8 cellular contexts compared by ENCODE assay signal in the genomic region with DNA sequence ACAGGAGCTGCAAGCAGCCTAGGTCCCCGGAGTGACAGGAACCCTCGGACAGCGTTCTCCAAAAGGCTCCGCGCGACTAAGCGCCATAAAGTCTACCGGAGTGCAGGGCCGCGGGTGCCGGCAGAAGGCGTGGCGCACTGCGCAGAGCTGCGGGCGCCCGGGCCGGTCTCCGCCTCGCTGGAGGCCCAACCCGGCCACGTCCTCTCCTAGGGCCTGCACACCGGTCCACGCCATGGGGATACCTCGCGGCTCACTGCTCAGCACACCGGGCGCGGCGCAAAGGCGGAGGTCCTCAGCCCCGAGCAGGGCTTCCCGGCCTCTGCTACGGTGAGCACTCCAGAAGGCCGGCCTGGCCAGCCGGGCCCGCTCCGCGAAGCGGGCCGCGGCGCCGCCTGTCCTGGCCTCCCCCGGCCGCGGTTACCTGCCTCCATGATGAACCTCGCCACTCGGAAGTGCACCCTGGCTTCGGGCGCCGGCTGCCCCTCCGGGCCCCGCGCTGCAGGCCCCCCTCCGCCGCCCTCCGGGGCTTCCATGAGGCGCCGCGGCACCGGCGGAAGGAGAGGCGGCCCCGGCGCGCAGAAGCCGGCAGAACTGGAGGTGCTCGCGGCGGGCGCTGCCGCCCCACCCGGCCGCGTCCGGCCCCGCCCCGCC. TPM values are rescaled to one million over a fixed set of nuclear protein-coding genes. Genes with fewer than 3 reads are reported as not detected.
A peak's percentile ranks its signal among the peaks of the same experiment; 100 is the strongest.
DNase-seq lines count a peak whose midpoint lies in the region; ATAC-seq and TF ChIP-seq lines count a peak whose summit lies in the region.

Gene CCNQ (minus strand): TSS at position 599 of the 651 bp plus-strand sequence. CDS start 66 bp downstream, at position 533.

- peak within 1 kb of the TSS; percentile 76 for H3K9ac ChIP-seq in Karpas-422 (ENCODE audit: low read length)

- H3K9me3 Mint-ChIP-seq in activated CD4-positive, alpha-beta memory T cell treated with anti-CD3 and anti-CD28 coated beads, Interleukin-2, amount 10 ng/mL, durations not matched to agents 7 days and 5 days = no peaks in the 10 kb centered on the region
- no peaks in the 10 kb centered on the region for H3K9me3 Mint-ChIP-seq in natural killer cell treated with Interleukin-12 subunit alpha and Interleukin-12 subunit beta and Interleukin-15 and Interleukin-18, amount 100 ng/mL, for 72 hours

- H3K9me2 ChIP-seq in Karpas-422 (replicated peaks; ENCODE audit: insufficient read depth, low read length) = no peaks in the 10 kb centered on the region

- peak within 1 kb of the TSS; percentile 86 for H3K4me3 Mint-ChIP-seq in activated CD4-positive, alpha-beta memory T cell treated with anti-CD3 and anti-CD28 coated beads, Interleukin-2, amount 10 ng/mL, durations not matched to agents 7 days and 5 days
- H3K4me3 Mint-ChIP-seq in natural killer cell treated with Interleukin-12 subunit alpha and Interleukin-12 subunit beta and Interleukin-15 and Interleukin-18, amount 100 ng/mL, for 72 hours = peak within 1 kb of the TSS; percentile 88

- H2AFZ ChIP-seq in Karpas-422 (ENCODE audit: low read length) = no peak within 1 kb of the TSS; the same call in 1 of the 2 replicates

- ATAC-seq in GM21825 (IDR thresholded peaks at IDR 0.05; ENCODE audit: unreplicated experiment) (peak; percentile 54), HG03378 (IDR thresholded peaks at IDR 0.05; ENCODE audit: unreplicated experiment) (no peak)
- ATAC-seq in natural killer cell treated with Interleukin-12 subunit alpha and Interleukin-12 subunit beta and Interleukin-15 and Interleukin-18, amount 100 ng/mL, for 72 hours = peak; percentile 66 to 68

- H3K36me3 Mint-ChIP-seq in activated CD4-positive, alpha-beta memory T cell treated with anti-CD3 and anti-CD28 coated beads, Interleukin-2, amount 10 ng/mL, durations not matched to agents 7 days and 5 days (ENCODE audit: low read depth) = peaks cover 11% of the 10 kb centered on the region
- H3K36me3 Mint-ChIP-seq in natural killer cell treated with Interleukin-12 subunit alpha and Interleukin-12 subunit beta and Interleukin-15 and Interleukin-18, amount 100 ng/mL, for 72 hours = no peaks in the 10 kb centered on the region

- H3K79me2 ChIP-seq in Karpas-422 (ENCODE audit: low read length) = peaks cover 17% of the 10 kb centered on the region

- POLR2A ChIA-PET in activated CD4-positive, alpha-beta memory T cell treated with anti-CD3 and anti-CD28 coated beads, Interleukin-2, amount 10 ng/mL, durations not matched to agents 7 days and 5 days (lab: Charles Lee) = interaction anchor here (1.1 to 2.8 kb wide), 2 partner anchors 11 to 16 kb away, joined by 3 to 14 read pairs; no protein-coding TSS in a partner anchor

- CTCF ChIA-PET in activated CD4-positive, alpha-beta memory T cell treated with anti-CD3 and anti-CD28 coated beads, Interleukin-2, amount 10 ng/mL, durations not matched to agents 7 days and 5 days (lab: Charles Lee) = interaction anchor here (2.2 to 2.5 kb wide), 2 partner anchors 11 to 69 kb away, joined by 6 to 24 read pairs; no protein-coding TSS in a partner anchor

- H3K27me3 Mint-ChIP-seq in activated CD4-positive, alpha-beta memory T cell treated with anti-CD3 and anti-CD28 coated beads, Interleukin-2, amount 10 ng/mL, durations not matched to agents 7 days and 5 days = no peaks in the 10 kb centered on the region
- no peaks in the 10 kb centered on the region for H3K27me3 Mint-ChIP-seq in natural killer cell treated with Interleukin-12 subunit alpha and Interleukin-12 subunit beta and Interleukin-15 and Interleukin-18, amount 100 ng/mL, for 72 hours

- H3K27ac Mint-ChIP-seq in activated CD4-positive, alpha-beta memory T cell treated with anti-CD3 and anti-CD28 coated beads, Interleukin-2, amount 10 ng/mL, durations not matched to agents 7 days and 5 days = peak within 1 kb of the TSS; percentile 65
- peak within 1 kb of the TSS; percentile 59 to 79 for H3K27ac Mint-ChIP-seq in natural killer cell treated with Interleukin-12 subunit alpha and Interleukin-12 subunit beta and Interleukin-15 and Interleukin-18, amount 100 ng/mL, for 72 hours

- no peak for TF ChIP-seq CTCF in GM12865 (IDR thresholded peaks at IDR 0.05; ENCODE audit: insufficient read depth, low read depth, low read length, missing control alignments)

- H3K27ac ChIP-seq in Karpas-422 (ENCODE audit: low read length) = peak within 1 kb of the TSS; percentile 72

- peak within 1 kb of the TSS; percentile 78 for H3K4me2 ChIP-seq in Karpas-422 (ENCODE audit: low read depth, low read length, poor library complexity, severe bottlenecking)

- H4K20me1 ChIP-seq in Karpas-422 (ENCODE audit: insufficient read depth, low read depth, low read length) = peaks cover 22% of the 10 kb centered on the region; the same call in 1 of the 2 replicates

- DNase-seq in GM12865 (ENCODE audit: low read depth) (peak; percentile 36), Karpas-422 (peak; percentile 59), fibroblast of gingiva (ENCODE audit: low read depth) (peak; percentile 1), NCI-H1048 (lab: John Stamatoyannopoulos, UW) (no peak)
- DNase-seq in activated CD4-positive, alpha-beta memory T cell treated with anti-CD3 and anti-CD28 coated beads, Interleukin-2, amount 10 ng/mL, durations not matched to agents 7 days and 5 days = peak; percentile 36
- DNase-seq in natural killer cell treated with Interleukin-12 subunit alpha and Interleukin-12 subunit beta and Interleukin-15 and Interleukin-18, amount 100 ng/mL, for 72 hours (ENCODE audit: low spot score) = no peak

- H3K4me1 ChIP-seq in Karpas-422 (ENCODE audit: low read length) = peaks cover 31% of the 10 kb centered on the region

- H3K4me1 Mint-ChIP-seq in activated CD4-positive, alpha-beta memory T cell treated with anti-CD3 and anti-CD28 coated beads, Interleukin-2, amount 10 ng/mL, durations not matched to agents 7 days and 5 days = peaks cover 48% of the 10 kb centered on the region
- peaks cover 14 to 22% of the 10 kb centered on the region in 2 donors for H3K4me1 Mint-ChIP-seq in natural killer cell treated with Interleukin-12 subunit alpha and Interleukin-12 subunit beta and Interleukin-15 and Interleukin-18, amount 100 ng/mL, for 72 hours (ENCODE audit: low read depth in 2 of 2)

- H3K27me3 ChIP-seq in Karpas-422 (ENCODE audit: low read length) = no peaks in the 10 kb centered on the region

- H3K4me3 ChIP-seq in GM12865 (ENCODE audit: low read depth, low read length) = peak within 1 kb of the TSS; percentile 73
- peak within 1 kb of the TSS; percentile 71 for H3K4me3 ChIP-seq in Karpas-422 (ENCODE audit: low read length)

- no peaks in the 10 kb centered on the region for H3K9me3 ChIP-seq in Karpas-422 (ENCODE audit: low read length)

- no peaks in the 10 kb centered on the region for H3K36me3 ChIP-seq in Karpas-422 (ENCODE audit: insufficient read depth, low read length)

RNA-seq across cellular contexts. Expression of gene CCNQ, which starts in this region (rescaled TPM):
- 29.1 and 55.4 TPM in 2 replicates for total RNA-seq in Karpas-422 (2014; rRNA removed; shearing (Covaris generic); ENCODE audit: low replicate concordance)
- total RNA-seq in activated CD4-positive, alpha-beta memory T cell treated with anti-CD3 and anti-CD28 coated beads, Interleukin-2, amount 10 ng/mL, durations not matched to agents 7 days and 5 days = 10 to 100 TPM; 21.1 to 21.8 TPM
- 10 to 100 TPM; 16.4 to 30.7 TPM for total RNA-seq in natural killer cell treated with Interleukin-12 subunit alpha and Interleukin-12 subunit beta and Interleukin-15 and Interleukin-18, amount 100 ng/mL, for 72 hours

Comparison
In these comparisons a context has a peak if more than half of its experiments do, and no peak if none do; other contexts are left out.
1. DNase-seq: peak in GM12865 (single experiment), Karpas-422 (single experiment), activated CD4-positive, alpha-beta memory T cell treated with anti-CD3 and anti-CD28 coated beads, Interleukin-2, amount 10 ng/mL, durations not matched to agents 7 days and 5 days (single experiment) and fibroblast of gingiva (single experiment); none in natural killer cell treated with Interleukin-12 subunit alpha and Interleukin-12 subunit beta and Interleukin-15 and Interleukin-18, amount 100 ng/mL, for 72 hours (single experiment) and NCI-H1048 (single experiment).